Comparison of ENCODE assay signal across 8 cellular contexts in genomic region chr9:122125158-122125890, GRCh38. TPM values are rescaled to one million over a fixed set of nuclear protein-coding genes. Genes with fewer than 3 reads are reported as not detected.
DNase-seq lines count a peak whose midpoint lies in the region; ATAC-seq, FAIRE-seq and TF ChIP-seq lines count a peak whose summit lies in the region.

No MANE protein-coding gene starts in this region.

- intact Hi-C loops in PC-9 (cut with micrococcal nuclease; ENCODE audit: unreplicated experiment): loop anchor here (1.0 to 5.0 kb wide), 4 partner anchors 225 to 1222 kb away; no protein-coding TSS in a partner anchor
- intact Hi-C loops in naive thymus-derived CD4-positive, alpha-beta T cell (cut with micrococcal nuclease): loop anchor here (1.0 to 10.0 kb wide), 6 partner anchors 139 to 1381 kb away; partner anchors contain the start of genes MRRF (in 1 of the 2) and RBM18 (in 1 of the 2)

- TF ChIP-seq POLR2A in A549 (IDR thresholded peaks at IDR 0.05; ENCODE audit: low read length): no peak

- H3K27ac Mint-ChIP-seq in activated T-cell treated with anti-CD3 and anti-CD28 coated beads, Interleukin-2, amount 50 U/mL, for 24 hours: no peak overlapping the region
- H3K27ac Mint-ChIP-seq in naive thymus-derived CD4-positive, alpha-beta T cell: no peak overlapping the region
- H3K27ac Mint-ChIP-seq in stimulated activated effector memory CD8-positive, alpha-beta T cell treated with anti-CD3 and anti-CD28 coated beads, Interleukin-12 subunit alpha, Interleukin-12 subunit beta, amount 100 ng/mL, for 72 hours: no peak overlapping the region

- TF ChIP-seq CTCF in A549 (IDR thresholded peaks at IDR 0.05) (peak; percentile 95), PC-9 (conservative IDR thresholded peaks at IDR 0.05) (peak; percentile 95)

- H4K20me1 ChIP-seq in PC-9 (ENCODE audit: insufficient read depth): no peaks in the 10 kb centered on the region

- BruUV-seq in PC-9 (replicated peaks; lab: Mats Ljungman, UMichigan): no TSS peak

- DNase-seq in A549 (ENCODE audit: low read depth in 1 of 2, low spot score in 1 of 2): peak; percentile 71 to 87
- peak; percentile 46 to 80 for DNase-seq in PC-9
- DNase-seq in activated T-cell treated with anti-CD3 and anti-CD28 coated beads, Interleukin-2, amount 50 U/mL, for 24 hours: peak; percentile 88
- peak; percentile 54 to 80 (median 76) for DNase-seq in naive thymus-derived CD4-positive, alpha-beta T cell
- DNase-seq in stimulated activated effector memory CD8-positive, alpha-beta T cell treated with anti-CD3 and anti-CD28 coated beads, Interleukin-12 subunit alpha, Interleukin-12 subunit beta, amount 100 ng/mL, for 72 hours (ENCODE audit: low spot score in 2 of 2): peak; percentile 71 to 88

- peak overlapping the region; percentile 75 for H3K9ac ChIP-seq in HUES6 (ENCODE audit: low read length)

- peaks cover 10% of the 10 kb centered on the region; the same call in 2 of the 3 replicates for H3K4me1 ChIP-seq in A549
- H3K4me1 ChIP-seq in HUES6 (ENCODE audit: control insufficient read depth, insufficient read depth, low read length): peaks cover 19% of the 10 kb centered on the region
- no peaks in the 10 kb centered on the region for H3K4me1 ChIP-seq in PC-9 (replicated peaks; ENCODE audit: insufficient read depth)
- no peaks in the 10 kb centered on the region for H3K4me1 ChIP-seq in naive thymus-derived CD4-positive, alpha-beta T cell (ENCODE audit: control insufficient read depth in 2 of 2, insufficient read depth in 2 of 2, low read length in 2 of 2)

- H3K36me3 Mint-ChIP-seq in activated T-cell treated with anti-CD3 and anti-CD28 coated beads, Interleukin-2, amount 50 U/mL, for 24 hours (ENCODE audit: low read depth): no peaks in the 10 kb centered on the region
- no peaks in the 10 kb centered on the region for H3K36me3 Mint-ChIP-seq in naive thymus-derived CD4-positive, alpha-beta T cell
- H3K36me3 Mint-ChIP-seq in stimulated activated effector memory CD8-positive, alpha-beta T cell treated with anti-CD3 and anti-CD28 coated beads, Interleukin-12 subunit alpha, Interleukin-12 subunit beta, amount 100 ng/mL, for 72 hours: no peaks in the 10 kb centered on the region

- H3K36me3 ChIP-seq in HUES6 (ENCODE audit: control insufficient read depth, insufficient read depth, low read length) (no peaks in the 10 kb centered on the region), PC-9 (ENCODE audit: low read depth) (no peaks in the 10 kb centered on the region)
- no peaks in the 10 kb centered on the region for H3K36me3 ChIP-seq in naive thymus-derived CD4-positive, alpha-beta T cell (ENCODE audit: control insufficient read depth in 2 of 3, insufficient read depth in 3 of 3, low read length in 3 of 3)

- 31% methylated on average over 11 of the region's 13 CpGs for WGBS in A549 (ENCODE audit: missing lambda C conversion rate)

- no peak overlapping the region for H2AFZ ChIP-seq in PC-9

- H3K27me3 Mint-ChIP-seq in activated T-cell treated with anti-CD3 and anti-CD28 coated beads, Interleukin-2, amount 50 U/mL, for 24 hours: peaks cover 48% of the 10 kb centered on the region
- peaks cover 11 to 43% (median 27%) of the 10 kb centered on the region in 5 donors for H3K27me3 Mint-ChIP-seq in naive thymus-derived CD4-positive, alpha-beta T cell

- H3K27me3 ChIP-seq in HUES6 (ENCODE audit: control insufficient read depth, insufficient read depth, low read length) (peaks cover 40% of the 10 kb centered on the region), PC-9 (ENCODE audit: insufficient read depth, low read depth) (no peaks in the 10 kb centered on the region)
- no peaks in the 10 kb centered on the region for H3K27me3 ChIP-seq in naive thymus-derived CD4-positive, alpha-beta T cell (ENCODE audit: control insufficient read depth in 2 of 2, insufficient read depth in 2 of 2, low read length in 2 of 2)

- H3K9me3 Mint-ChIP-seq in activated T-cell treated with anti-CD3 and anti-CD28 coated beads, Interleukin-2, amount 50 U/mL, for 24 hours: no peaks in the 10 kb centered on the region
- no peaks in the 10 kb centered on the region for H3K9me3 Mint-ChIP-seq in naive thymus-derived CD4-positive, alpha-beta T cell
- no peaks in the 10 kb centered on the region for H3K9me3 Mint-ChIP-seq in stimulated activated effector memory CD8-positive, alpha-beta T cell treated with anti-CD3 and anti-CD28 coated beads, Interleukin-12 subunit alpha, Interleukin-12 subunit beta, amount 100 ng/mL, for 72 hours

- ATAC-seq in A549 (peak; percentile 83 to 91), GM18858 (IDR thresholded peaks at IDR 0.05; ENCODE audit: unreplicated experiment) (peak; percentile 72), esophagus mucosa (peak; percentile 78)
- peak; percentile 84 for ATAC-seq in naive thymus-derived CD4-positive, alpha-beta T cell
- ATAC-seq in stimulated activated effector memory CD8-positive, alpha-beta T cell treated with anti-CD3 and anti-CD28 coated beads, Interleukin-12 subunit alpha, Interleukin-12 subunit beta, amount 100 ng/mL, for 72 hours: peak; percentile 79

- H3K79me2 ChIP-seq in PC-9 (ENCODE audit: low read depth): no peaks in the 10 kb centered on the region

- TF ChIP-seq EP300 in A549 (IDR thresholded peaks at IDR 0.05): no peak

- H3K27ac ChIP-seq in A549 (peak overlapping the region; percentile 7 to 38; a peak in 3 of 6 replicates), HUES6 (ENCODE audit: low read depth, low read length) (no peak overlapping the region), PC-9 (no peak overlapping the region)
- H3K27ac ChIP-seq in naive thymus-derived CD4-positive, alpha-beta T cell (ENCODE audit: low read depth, low read length): no peak overlapping the region

- peak; percentile 84 for FAIRE-seq in A549 (lab: Jason Lieb, UNC)

- H3F3A ChIP-seq in PC-9 (ENCODE audit: insufficient read depth, low read depth): no peaks in the 10 kb centered on the region

- no peaks in the 10 kb centered on the region for H3K9me2 ChIP-seq in PC-9 (ENCODE audit: insufficient read depth)

- CTCF ChIA-PET in A549 (lab: Yijun Ruan, JAX) (interaction anchor here (0.6 to 20.3 kb wide), 60 partner anchors 9 to 698 kb away, joined by 3 to 541 read pairs (median 5); partner anchors contain the start of genes MORN5, MRRF, NDUFA8 and RBM18), PC-9 (lab: Charles Lee) (interaction anchor here (0.6 to 4.6 kb wide), 11 partner anchors 10 to 731 kb away, joined by 3 to 47 read pairs (median 4); no protein-coding TSS in a partner anchor)
- CTCF ChIA-PET in naive thymus-derived CD4-positive, alpha-beta T cell (lab: Charles Lee): interaction anchor here (0.7 to 7.8 kb wide), 13 partner anchors 8 to 1304 kb away, joined by 3 to 78 read pairs (median 4); no protein-coding TSS in a partner anchor

- H3K9me3 ChIP-seq in A549 (no peaks in the 10 kb centered on the region), HUES6 (ENCODE audit: control insufficient read depth, insufficient read depth, low read depth, low read length) (no peaks in the 10 kb centered on the region), PC-9 (ENCODE audit: insufficient read depth, low read depth) (no peaks in the 10 kb centered on the region)
- H3K9me3 ChIP-seq in naive thymus-derived CD4-positive, alpha-beta T cell (ENCODE audit: control insufficient read depth in 2 of 3, low read length in 3 of 3): no peaks in the 10 kb centered on the region

- peak overlapping the region; percentile 2; the same call in 1 of the 3 replicates for H3K4me2 ChIP-seq in A549
- no peak overlapping the region for H3K4me2 ChIP-seq in PC-9

- POLR2A ChIA-PET in A549 (lab: Yijun Ruan, JAX): interaction anchor here (2.1 kb wide), 1 partner anchor 139 kb away, joined by 8 read pairs; the partner anchor contains the start of genes MRRF and RBM18
- POLR2A ChIA-PET in PC-9 (lab: Charles Lee; ENCODE audit: unreplicated experiment): interaction anchor here (0.6 kb wide), 1 partner anchor 240 kb away, joined by 6 read pairs; no protein-coding TSS in a partner anchor
- POLR2A ChIA-PET in naive thymus-derived CD4-positive, alpha-beta T cell (lab: Charles Lee): no interaction called here

- H3K4me3 ChIP-seq in A549: no peak overlapping the region
- H3K4me3 ChIP-seq in HUES6 (ENCODE audit: low read depth, low read length): peak overlapping the region; percentile 72
- no peak overlapping the region for H3K4me3 ChIP-seq in PC-9
- no peak overlapping the region for H3K4me3 ChIP-seq in naive thymus-derived CD4-positive, alpha-beta T cell (ENCODE audit: low read length)

- H3K4me1 Mint-ChIP-seq in activated T-cell treated with anti-CD3 and anti-CD28 coated beads, Interleukin-2, amount 50 U/mL, for 24 hours (ENCODE audit: low read depth): peaks cover 23% of the 10 kb centered on the region
- H3K4me1 Mint-ChIP-seq in naive thymus-derived CD4-positive, alpha-beta T cell: peaks cover 14 to 21% (median 17%) of the 10 kb centered on the region in 7 donors
- peaks cover 23% of the 10 kb centered on the region for H3K4me1 Mint-ChIP-seq in stimulated activated effector memory CD8-positive, alpha-beta T cell treated with anti-CD3 and anti-CD28 coated beads, Interleukin-12 subunit alpha, Interleukin-12 subunit beta, amount 100 ng/mL, for 72 hours

- TF ChIP-seq RAD21 in A549 (conservative IDR thresholded peaks at IDR 0.05 in 1 of 2, IDR thresholded peaks at IDR 0.05 in 1 of 2): peak; percentile 97 to 98

- no peak overlapping the region for H3K4me3 Mint-ChIP-seq in activated T-cell treated with anti-CD3 and anti-CD28 coated beads, Interleukin-2, amount 50 U/mL, for 24 hours
- H3K4me3 Mint-ChIP-seq in naive thymus-derived CD4-positive, alpha-beta T cell: peak overlapping the region; percentile 21 to 89 (median 60)
- H3K4me3 Mint-ChIP-seq in stimulated activated effector memory CD8-positive, alpha-beta T cell treated with anti-CD3 and anti-CD28 coated beads, Interleukin-12 subunit alpha, Interleukin-12 subunit beta, amount 100 ng/mL, for 72 hours: peak overlapping the region; percentile 43

RNA-seq across cellular contexts. Expression of gene TTLL11, which starts 32.2 kb away (rescaled TPM):
- 2.6 and 3.0 TPM in 2 replicates for polyA plus RNA-seq in A549 (2011; rRNA removed)
- 2.1 and 2.5 TPM in 2 replicates for polyA plus RNA-seq in A549 (2012; cell fraction: cytosol; rRNA removed)
- polyA plus RNA-seq in A549 (2012; cell fraction: nucleus; rRNA removed): 2.0 and 2.6 TPM in 2 replicates
- 1.8 to 2.7 TPM (median 1.9 TPM) in 3 replicates for polyA plus RNA-seq in A549 (2017; fragmentation: RNase III; extraction: RNeasy Plus Mini Kit Qiagen cat#74134 plus additional on column Dnase treatment)
- polyA minus RNA-seq in A549 (2011; rRNA and poly(A)+ RNA removed): 1.9 and 4.3 TPM in 2 replicates
- 2.0 and 2.3 TPM in 2 replicates for total RNA-seq in PC-9 (2021)
- 3.1 TPM for total RNA-seq in esophagus mucosa
- total RNA-seq in naive thymus-derived CD4-positive, alpha-beta T cell: 1 to 10 TPM; 3.0 to 6.2 (median 4.4) TPM
- 1 to 10 TPM; 4.4 to 8.6 TPM for polyA plus RNA-seq in naive thymus-derived CD4-positive, alpha-beta T cell

RNA-seq across cellular contexts. Expression of gene NDUFA8, which starts 34.3 kb away (rescaled TPM):
- polyA plus RNA-seq in A549 (2011; rRNA removed): 94.9 and 120 TPM in 2 replicates
- polyA plus RNA-seq in A549 (2012; cell fraction: cytosol; rRNA removed): 122 and 157 TPM in 2 replicates
- polyA plus RNA-seq in A549 (2012; cell fraction: nucleus; rRNA removed): 42.4 and 61.1 TPM in 2 replicates
- 145 to 148 TPM (median 147 TPM) in 3 replicates for polyA plus RNA-seq in A549 (2017; fragmentation: RNase III; extraction: RNeasy Plus Mini Kit Qiagen cat#74134 plus additional on column Dnase treatment)
- polyA minus RNA-seq in A549 (2011; rRNA and poly(A)+ RNA removed): 44.1 and 57.0 TPM in 2 replicates
- 73.4 and 84.6 TPM in 2 replicates for total RNA-seq in PC-9 (2021)
- 52.5 TPM for total RNA-seq in esophagus mucosa
- 10 to 100 TPM in 4 of 5 experiments, 1 to 10 TPM in 1; 6.7 to 35.0 (median 15.6) TPM for total RNA-seq in naive thymus-derived CD4-positive, alpha-beta T cell
- polyA plus RNA-seq in naive thymus-derived CD4-positive, alpha-beta T cell: 10 to 100 TPM; 82.1 to 93.6 TPM

RNA-seq across cellular contexts. Expression of gene MORN5, which starts 34.4 kb away (rescaled TPM):
- polyA plus RNA-seq in A549 (2011; rRNA removed) (0.17 TPM in 1 of 2 replicates, not detected in the other), A549 (2017; fragmentation: RNase III; extraction: RNeasy Plus Mini Kit Qiagen cat#74134 plus additional on column Dnase treatment) (0.18 TPM in 1 of 3 replicates, not detected in the others)
- not detected in 2 replicates for polyA plus RNA-seq in A549 (2012; cell fraction: cytosol; rRNA removed)
- not detected in 2 replicates for polyA plus RNA-seq in A549 (2012; cell fraction: nucleus; rRNA removed)
- not detected in 2 replicates for polyA minus RNA-seq in A549 (2011; rRNA and poly(A)+ RNA removed)
- total RNA-seq in PC-9 (2021) (not detected in 2 replicates), esophagus mucosa (not detected)
- not detected for total RNA-seq in naive thymus-derived CD4-positive, alpha-beta T cell
- polyA plus RNA-seq in naive thymus-derived CD4-positive, alpha-beta T cell: not detected

Comparison
In these comparisons a context has a peak if more than half of its experiments do, and no peak if none do; other contexts are left out.
1. H3K27ac ChIP-seq: peak in A549 (2 of 2); none in HUES6 (single experiment), PC-9 (single experiment) and naive thymus-derived CD4-positive, alpha-beta T cell (single experiment).
2. Peak in every context shown above with its lines, with median percentiles within 50 percentile points of each other: ATAC-seq and DNase-seq.